Comparison of ENCODE assay signal across 20 cellular contexts in the genomic region with DNA sequence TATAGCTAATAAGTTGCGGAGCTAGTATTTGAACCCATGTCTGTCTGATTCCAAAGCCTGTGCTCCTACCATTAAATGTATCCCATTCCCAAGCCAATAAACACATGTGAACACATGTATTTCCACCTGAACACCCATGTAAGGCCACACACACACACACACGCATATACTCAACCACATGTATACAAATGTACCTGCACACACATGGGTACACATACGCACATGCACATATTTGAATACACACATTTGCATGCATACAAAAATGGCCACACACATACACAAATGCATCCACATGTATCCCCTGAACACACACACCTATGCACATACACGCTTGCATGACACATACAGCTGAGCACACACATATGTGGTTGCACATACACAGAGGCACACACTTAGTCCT. TPM values are rescaled to one million over a fixed set of nuclear protein-coding genes. Genes with fewer than 3 reads are reported as not detected.
DNase-seq lines count a peak whose midpoint lies in the region; ATAC-seq, FAIRE-seq and TF ChIP-seq lines count a peak whose summit lies in the region.
"Had no signal": no experiment of that assay in that cellular context is flagged by ENCODE, and none has a peak within 500 bp of the region (broad histone marks: within the 10 kb centered on the region; RNA-seq: fewer than 3 reads in every experiment).

No MANE protein-coding gene starts in this region.

- H3K36me3 ChIP-seq in HepG2 (replicated peaks in 1 of 2; ENCODE audit: control insufficient read depth in 1 of 2, insufficient read depth in 2 of 2, low read length in 2 of 2): no peaks in the 10 kb centered on the region
- H3K36me3 ChIP-seq in right lobe of liver: no peaks in the 10 kb centered on the region
- no peaks in the 10 kb centered on the region for H3K36me3 ChIP-seq in Loucy (ENCODE audit: insufficient read depth, low read length)
- H3K36me3 ChIP-seq in CD8-positive, alpha-beta memory T cell (ENCODE audit: insufficient read depth, low read length): no peaks in the 10 kb centered on the region
- H3K36me3 ChIP-seq: BLaER1 treated with 17β-estradiol and CSF1 and Interleukin-3, amounts not matched to agents 10 nM and 100 nM had no signal

- no peaks in the 10 kb centered on the region for H3K36me3 Mint-ChIP-seq in CD8-positive, alpha-beta memory T cell
- H3K36me3 Mint-ChIP-seq: CD8-positive, alpha-beta T cell; IgD-negative memory B cell had no signal

- CTCF ChIA-PET in HepG2 (lab: Yijun Ruan, JAX; ENCODE audit: low intra/inter-chr PET ratio, low total read pairs): no interaction called here
- CTCF ChIA-PET in CD8-positive, alpha-beta memory T cell (lab: Charles Lee): no interaction called here

- peaks cover 0 to 1% (median 0%) of the 10 kb centered on the region in 5 donors for H3K9me3 Mint-ChIP-seq in CD8-positive, alpha-beta memory T cell
- H3K9me3 Mint-ChIP-seq: CD8-positive, alpha-beta T cell; IgD-negative memory B cell had no signal

- peaks cover 1 to 7% of the 10 kb centered on the region in 2 donors for H3K27me3 Mint-ChIP-seq in CD8-positive, alpha-beta memory T cell

- peak overlapping the region in 1 of 8 donors; percentile 56 for H3K27ac Mint-ChIP-seq in CD8-positive, alpha-beta memory T cell
- H3K27ac Mint-ChIP-seq: B cell; CD8-positive, alpha-beta T cell; H9; IgD-negative memory B cell had no signal

- H2AFZ ChIP-seq in HepG2 (ENCODE audit: low read length) (no peak overlapping the region), Loucy (ENCODE audit: low read length) (peak overlapping the region; percentile 38)

- H3K4me3 ChIP-seq in HepG2 (replicated peaks in 1 of 3; ENCODE audit: insufficient read depth in 1 of 3, low read depth in 2 of 3, low read length in 3 of 3) (no peak overlapping the region), right lobe of liver (no peak overlapping the region), Loucy (ENCODE audit: low read length, poor library complexity, severe bottlenecking) (no peak overlapping the region)
- no peak overlapping the region for H3K4me3 ChIP-seq in CD8-positive, alpha-beta memory T cell (ENCODE audit: low read length)
- H3K4me3 ChIP-seq: BLaER1 treated with 17β-estradiol and CSF1 and Interleukin-3, amounts not matched to agents 10 nM and 100 nM; GM12878 had no signal

- no TSS peak for BruUV-seq in HepG2 (replicated peaks; lab: Mats Ljungman, UMichigan)

- no peaks in the 10 kb centered on the region for H3K9me2 ChIP-seq in Loucy (replicated peaks; ENCODE audit: low read depth, low read length)

- no peaks in the 10 kb centered on the region; a peak in 1 of 5 replicates for H3K27me3 ChIP-seq in HepG2 (ENCODE audit: control insufficient read depth in 1 of 2, insufficient read depth in 2 of 2, low read length in 2 of 2)
- H3K27me3 ChIP-seq in right lobe of liver: no peaks in the 10 kb centered on the region
- no peaks in the 10 kb centered on the region for H3K27me3 ChIP-seq in Loucy (ENCODE audit: insufficient read depth, low read length, poor library complexity, severe bottlenecking)
- no peaks in the 10 kb centered on the region for H3K27me3 ChIP-seq in CD8-positive, alpha-beta memory T cell (ENCODE audit: insufficient read depth, low read length, poor library complexity, severe bottlenecking)
- H3K27me3 ChIP-seq: BLaER1 treated with 17β-estradiol and CSF1 and Interleukin-3, amounts not matched to agents 10 nM and 100 nM had no signal

- TF ChIP-seq RAD21 in HepG2 (CRISPR knock-in tag; IDR thresholded peaks at IDR 0.05): no peak

- 50% methylated on average over 4 of the region's 4 CpGs for WGBS in HepG2 (ENCODE audit: low lambda C conversion rate)
- WGBS in right lobe of liver (ENCODE audit: insufficient coverage, low coverage, low lambda C conversion rate, missing lambda C conversion rate): 86% methylated on average over 4 of the region's 4 CpGs

- FAIRE-seq in HepG2 (lab: Jason Lieb, UNC): no peak
- FAIRE-seq: GM12878, H1 had no signal

- peaks cover 3 to 7% (median 5%) of the 10 kb centered on the region in 3 donors for H3K4me1 Mint-ChIP-seq in CD8-positive, alpha-beta memory T cell

- ATAC-seq in HepG2: no peak
- no peak for ATAC-seq in right lobe of liver
- ATAC-seq in HG02981 (IDR thresholded peaks at IDR 0.05; ENCODE audit: unreplicated experiment): no peak
- ATAC-seq: CD8-positive, alpha-beta T cell; GM12878 had no signal

- H3F3A ChIP-seq in Loucy (ENCODE audit: low read depth): no peaks in the 10 kb centered on the region

- H3K4me2 ChIP-seq in HepG2 (ENCODE audit: low read depth, low read length) (no peak overlapping the region), Loucy (ENCODE audit: low read depth, low read length, poor library complexity, severe bottlenecking) (peak overlapping the region; percentile 32)

- POLR2A ChIA-PET in HepG2 (lab: Yijun Ruan, JAX): no interaction called here
- POLR2A ChIA-PET in CD8-positive, alpha-beta memory T cell (lab: Charles Lee): no interaction called here

- no peak overlapping the region for H3K27ac ChIP-seq in HepG2 (ENCODE audit: extremely low read length, insufficient read depth, low read length)
- H3K27ac ChIP-seq in right lobe of liver: no peak overlapping the region
- H3K27ac ChIP-seq in CD8-positive, alpha-beta memory T cell (ENCODE audit: low read depth, low read length): no peak overlapping the region
- H3K27ac ChIP-seq: HL-60 had no signal

- H3K9me3 ChIP-seq in HepG2 (ENCODE audit: low read length): no peaks in the 10 kb centered on the region
- H3K9me3 ChIP-seq in right lobe of liver: no peaks in the 10 kb centered on the region
- H3K9me3 ChIP-seq in Loucy (ENCODE audit: insufficient read depth, low read depth, low read length): no peaks in the 10 kb centered on the region
- H3K9me3 ChIP-seq in CD8-positive, alpha-beta memory T cell (ENCODE audit: low read length): no peaks in the 10 kb centered on the region

- no peaks in the 10 kb centered on the region for H4K20me1 ChIP-seq in HepG2 (ENCODE audit: insufficient read depth, low read length)
- no peaks in the 10 kb centered on the region for H4K20me1 ChIP-seq in Loucy (ENCODE audit: insufficient read depth, low read length, poor library complexity, severe bottlenecking)
- H4K20me1 ChIP-seq: BLaER1 treated with 17β-estradiol and CSF1 and Interleukin-3, amounts not matched to agents 10 nM and 100 nM had no signal

- intact Hi-C loops in HepG2 (cut with micrococcal nuclease; ENCODE audit: unreplicated experiment) (no loop called here), right lobe of liver (cut with DNase I) (no loop called here)

- TF ChIP-seq POLR2A in HepG2 (IDR thresholded peaks at IDR 0.05; ENCODE audit: insufficient read depth in 1 of 2, low read depth in 2 of 2, low read length in 2 of 2) (no peak), right lobe of liver (IDR thresholded peaks at IDR 0.05) (no peak)

- H3K4me3 Mint-ChIP-seq in CD8-positive, alpha-beta memory T cell: no peak overlapping the region
- H3K4me3 Mint-ChIP-seq: B cell; CD8-positive, alpha-beta T cell; H9 had no signal

- H3K4me1 ChIP-seq in HepG2 (ENCODE audit: insufficient read depth, low read length) (0 out of 2 replicates have a peak, but pooled peaks cover 3% of the 10 kb centered on the region), right lobe of liver (no peaks in the 10 kb centered on the region), Loucy (ENCODE audit: insufficient read depth, low read length, poor library complexity, severe bottlenecking) (peaks cover 20% of the 10 kb centered on the region)
- H3K4me1 ChIP-seq in CD8-positive, alpha-beta memory T cell (ENCODE audit: insufficient read depth, low read length): no peaks in the 10 kb centered on the region

- no peaks in the 10 kb centered on the region for H3K79me2 ChIP-seq in HepG2 (ENCODE audit: insufficient read depth, low read length)
- H3K79me2 ChIP-seq in Loucy (ENCODE audit: insufficient read depth, low read length): no peaks in the 10 kb centered on the region

- H3K9ac ChIP-seq in HepG2 (ENCODE audit: insufficient read depth, low read depth, low read length): no peak overlapping the region
- no peak overlapping the region for H3K9ac ChIP-seq in Loucy (ENCODE audit: low read depth, low read length, poor library complexity, severe bottlenecking)
- H3K9ac ChIP-seq: BLaER1 treated with 17β-estradiol and CSF1 and Interleukin-3, amounts not matched to agents 10 nM and 100 nM had no signal

- no peak for DNase-seq in HepG2 (ENCODE audit: low spot score)
- no peak for DNase-seq in right lobe of liver
- DNase-seq in islet precursor cell: peak; percentile 41
- DNase-seq in CD8-positive, alpha-beta memory T cell: no peak
- no peak for DNase-seq in activated effector memory CD4-positive, alpha-beta T cell treated with anti-CD3 and anti-CD28 coated beads, Interleukin-2, amount 50 U/mL, for 16 hours
- DNase-seq: CD8-positive, alpha-beta T cell; COR-L47; DMS 273 treated with DMSO at 0.1 percent for 48 hours; DMS53; DND-41; EL; H9 had no signal

- TF ChIP-seq EP300 in HepG2 (IDR thresholded peaks at IDR 0.05; ENCODE audit: low read depth in 2 of 2, low read length in 2 of 2) (no peak), HepG2 (CRISPR knock-in tag; IDR thresholded peaks at IDR 0.05; ENCODE audit: borderline replicate concordance) (no peak)

- TF ChIP-seq CTCF in HepG2 (CRISPR knock-in tag; IDR thresholded peaks at IDR 0.05) (no peak), right lobe of liver (IDR thresholded peaks at IDR 0.05) (no peak), Loucy (conservative IDR thresholded peaks at IDR 0.05; ENCODE audit: low read length) (no peak)

- in situ Hi-C loops in HepG2 (cut with HindIII; ENCODE audit: extremely low pct_ligation_motif_present, low pct_unique_long_range_greater_than_20kb): no loop called here

RNA-seq across cellular contexts. Expression of gene MRPS22, which starts 5.4 kb away (rescaled TPM):
- total RNA-seq in HepG2 (2016; rRNA removed; fragmentation: Illumina TruSeq; extraction: Trizol) (113 and 139 TPM in 2 replicates), right lobe of liver (10 to 100 TPM; 29.6 to 66.5 (median 34.8) TPM)
- total RNA-seq in HepG2 (2016; cell fraction: cytosol; rRNA removed; fragmentation: Illumina TruSeq; extraction: Trizol; ENCODE audit: low read depth): 38.6 and 46.4 TPM in 2 replicates
- total RNA-seq in HepG2 (2016; cell fraction: insoluble cytoplasmic fraction; rRNA removed; fragmentation: Illumina TruSeq; extraction: Trizol): 114 and 134 TPM in 2 replicates
- 49.5 and 56.4 TPM in 2 replicates for total RNA-seq in HepG2 (2016; cell fraction: membrane; rRNA removed; fragmentation: Illumina TruSeq; extraction: Trizol)
- 67.5 and 73.1 TPM in 2 replicates for total RNA-seq in HepG2 (2016; cell fraction: nucleus; rRNA removed; fragmentation: Illumina TruSeq; extraction: Trizol)
- 37.8 and 52.7 TPM in 2 replicates for polyA plus RNA-seq in HepG2 (2011; rRNA removed)
- 42.9 and 45.8 TPM in 2 replicates for polyA plus RNA-seq in HepG2 (2011; cell fraction: cytosol; rRNA removed)
- 21.9 and 27.2 TPM in 2 replicates for polyA plus RNA-seq in HepG2 (2011; cell fraction: nucleus; rRNA removed)
- polyA plus RNA-seq in HepG2 (2012): 40.4 and 53.7 TPM in 2 replicates
- 38.9 and 39.2 TPM in 2 replicates for polyA plus RNA-seq in HepG2 (2016; cell fraction: cytosol; fragmentation: Illumina TruSeq; extraction: Trizol; ENCODE audit: low read depth)
- 121 and 130 TPM in 2 replicates for polyA plus RNA-seq in HepG2 (2016; cell fraction: insoluble cytoplasmic fraction; fragmentation: Illumina TruSeq; extraction: Trizol; ENCODE audit: low read depth)
- 40.0 and 46.6 TPM in 2 replicates for polyA plus RNA-seq in HepG2 (2016; cell fraction: membrane; fragmentation: Illumina TruSeq; extraction: Trizol; ENCODE audit: low read depth)
- 70.7 and 73.3 TPM in 2 replicates for polyA plus RNA-seq in HepG2 (2016; cell fraction: nucleus; fragmentation: Illumina TruSeq; extraction: Trizol; ENCODE audit: insufficient read depth, low read depth)
- polyA minus RNA-seq in HepG2 (2011; rRNA and poly(A)+ RNA removed; ENCODE audit: low replicate concordance): 13.0 and 15.3 TPM in 2 replicates
- polyA minus RNA-seq in HepG2 (2011; cell fraction: cytosol; rRNA and poly(A)+ RNA removed): 20.8 and 25.8 TPM in 2 replicates
- polyA minus RNA-seq in HepG2 (2011; cell fraction: nucleus; rRNA and poly(A)+ RNA removed): 64.6 and 72.1 TPM in 2 replicates
- 10 to 100 TPM; 66.9 to 68.6 TPM for total RNA-seq in CD8-positive, alpha-beta memory T cell
- polyA plus RNA-seq in CD8-positive, alpha-beta memory T cell: 34.7 TPM

RNA-seq across cellular contexts. Expression of gene COPB2, which starts 51.0 kb away (rescaled TPM):
- total RNA-seq in HepG2 (2016; rRNA removed; fragmentation: Illumina TruSeq; extraction: Trizol): 217 and 344 TPM in 2 replicates
- total RNA-seq in HepG2 (2016; cell fraction: cytosol; rRNA removed; fragmentation: Illumina TruSeq; extraction: Trizol; ENCODE audit: low read depth): 22.5 and 24.4 TPM in 2 replicates
- total RNA-seq in HepG2 (2016; cell fraction: insoluble cytoplasmic fraction; rRNA removed; fragmentation: Illumina TruSeq; extraction: Trizol): 219 and 334 TPM in 2 replicates
- total RNA-seq in HepG2 (2016; cell fraction: membrane; rRNA removed; fragmentation: Illumina TruSeq; extraction: Trizol): 46.5 and 54.3 TPM in 2 replicates
- 136 and 143 TPM in 2 replicates for total RNA-seq in HepG2 (2016; cell fraction: nucleus; rRNA removed; fragmentation: Illumina TruSeq; extraction: Trizol)
- 69.8 and 83.3 TPM in 2 replicates for polyA plus RNA-seq in HepG2 (2011; rRNA removed)
- 43.9 and 56.1 TPM in 2 replicates for polyA plus RNA-seq in HepG2 (2011; cell fraction: cytosol; rRNA removed)
- 68.8 and 75.9 TPM in 2 replicates for polyA plus RNA-seq in HepG2 (2011; cell fraction: nucleus; rRNA removed)
- polyA plus RNA-seq in HepG2 (2012): 73.1 and 86.5 TPM in 2 replicates
- 7.4 and 8.5 TPM in 2 replicates for polyA plus RNA-seq in HepG2 (2016; cell fraction: cytosol; fragmentation: Illumina TruSeq; extraction: Trizol; ENCODE audit: low read depth)
- 223 and 229 TPM in 2 replicates for polyA plus RNA-seq in HepG2 (2016; cell fraction: insoluble cytoplasmic fraction; fragmentation: Illumina TruSeq; extraction: Trizol; ENCODE audit: low read depth)
- polyA plus RNA-seq in HepG2 (2016; cell fraction: membrane; fragmentation: Illumina TruSeq; extraction: Trizol; ENCODE audit: low read depth): 17.5 and 20.2 TPM in 2 replicates
- 104 and 124 TPM in 2 replicates for polyA plus RNA-seq in HepG2 (2016; cell fraction: nucleus; fragmentation: Illumina TruSeq; extraction: Trizol; ENCODE audit: insufficient read depth, low read depth)
- 88.1 and 105 TPM in 2 replicates for polyA minus RNA-seq in HepG2 (2011; rRNA and poly(A)+ RNA removed; ENCODE audit: low replicate concordance)
- 81.4 and 88.0 TPM in 2 replicates for polyA minus RNA-seq in HepG2 (2011; cell fraction: cytosol; rRNA and poly(A)+ RNA removed)
- polyA minus RNA-seq in HepG2 (2011; cell fraction: nucleus; rRNA and poly(A)+ RNA removed): 208 and 229 TPM in 2 replicates
- 10 to 100 TPM; 59.4 to 81.9 (median 66.2) TPM for total RNA-seq in right lobe of liver
- 10 to 100 TPM; 91.8 to 92.9 TPM for total RNA-seq in CD8-positive, alpha-beta memory T cell
- 64.0 TPM for polyA plus RNA-seq in CD8-positive, alpha-beta memory T cell
